Comparison of ENCODE assay signal across 14 cellular contexts in genomic region chr2:235000426-235001236, GRCh38. TPM values are rescaled to one million over a fixed set of nuclear protein-coding genes. Genes with fewer than 3 reads are reported as not detected.
A peak's percentile ranks its signal among the peaks of the same experiment; 100 is the strongest.
DNase-seq lines count a peak whose midpoint lies in the region; TF ChIP-seq lines count a peak whose summit lies in the region.
"Had no signal": no experiment of that assay in that cellular context is flagged by ENCODE, and none has a peak within 500 bp of the region (broad histone marks: within the 10 kb centered on the region; RNA-seq: fewer than 3 reads in every experiment).

No MANE protein-coding gene starts in this region.

- H3K4me3 ChIP-seq in WERI-Rb-1 (ENCODE audit: low read depth, low read length) (no peak overlapping the region), mesenchymal stem cell (ENCODE audit: insufficient read depth in 1 of 2, low read depth in 1 of 2, low read length in 2 of 2) (no peak overlapping the region), stomach smooth muscle (ENCODE audit: low read length in 2 of 2) (no peak overlapping the region)
- H3K4me3 ChIP-seq: adrenal gland, upper lobe of right lung had no signal

- peak overlapping the region; percentile 10 for H4K8ac ChIP-seq in mesenchymal stem cell (ENCODE audit: low read length)

- peak; percentile 38 for DNase-seq in DMS 273 (lab: John Stamatoyannopoulos, UW; ENCODE audit: unreplicated experiment)
- DNase-seq in DMS 273 treated with DMSO at 0.1 percent for 48 hours (lab: John Stamatoyannopoulos, UW), result no peak
- peak; percentile 85 for DNase-seq in WERI-Rb-1
- DNase-seq in mesenchymal stem cell, result peak; percentile 60
- no peak for DNase-seq in NCI-H2227 treated with DMSO at 0.1 percent for 48 hours (lab: John Stamatoyannopoulos, UW)
- no peak for DNase-seq in anterior cingulate cortex (lab: John Stamatoyannopoulos, UW)
- no peak for DNase-seq in OCI-M1 (lab: John Stamatoyannopoulos, UW)
- DNase-seq: activated CD4-positive, alpha-beta T cell treated with anti-CD3 and anti-CD28 coated beads for 48 hours; naive B cell; stimulated activated CD4-positive, alpha-beta T cell treated with anti-CD3 and anti-CD28 coated beads, Interleukin-2, amount 100 ng/mL, for 48 hours; upper lobe of right lung had no signal

- H4K91ac ChIP-seq in mesenchymal stem cell (ENCODE audit: low read length), result peak overlapping the region; percentile 2

- peak overlapping the region; percentile 29 to 40 for H3K18ac ChIP-seq in mesenchymal stem cell (ENCODE audit: low read depth in 1 of 2, low read length in 2 of 2)

- H3K14ac ChIP-seq in mesenchymal stem cell (ENCODE audit: low read length in 2 of 2), result peak overlapping the region in 1 of 2 experiments; percentile 49

- TF ChIP-seq CTCF in WERI-Rb-1 (IDR thresholded peaks at IDR 0.05; ENCODE audit: low read depth, low read length), result no peak

- no peaks in the 10 kb centered on the region for H3K27me3 ChIP-seq in WERI-Rb-1 (ENCODE audit: insufficient read depth, low read depth, severe bottlenecking)
- no peaks in the 10 kb centered on the region for H3K27me3 ChIP-seq in mesenchymal stem cell (ENCODE audit: control insufficient read depth in 1 of 2, insufficient read depth in 1 of 2, low read length in 2 of 2)
- H3K27me3 ChIP-seq in stomach smooth muscle (ENCODE audit: control insufficient read depth in 1 of 2, insufficient read depth in 2 of 2, low read length in 2 of 2), result no peaks in the 10 kb centered on the region
- H3K27me3 ChIP-seq: adrenal gland, upper lobe of right lung had no signal

- H3K4me2 ChIP-seq in mesenchymal stem cell (ENCODE audit: low read length, poor library complexity, severe bottlenecking), result no peak overlapping the region

- 48% methylated on average over 20 of the region's 20 CpGs for WGBS in mesenchymal stem cell

- H3K9ac ChIP-seq in mesenchymal stem cell (ENCODE audit: low read length), result no peak overlapping the region
- H3K9ac ChIP-seq in stomach smooth muscle (ENCODE audit: low read length in 2 of 2), result no peak overlapping the region

- peak overlapping the region; percentile 89 for H3K27ac ChIP-seq in WERI-Rb-1
- peak overlapping the region; percentile 10 for H3K27ac ChIP-seq in mesenchymal stem cell (ENCODE audit: low read length, poor library complexity, severe bottlenecking)
- H3K27ac ChIP-seq in stomach smooth muscle (ENCODE audit: low read length), result peak overlapping the region; percentile 31
- H3K27ac ChIP-seq: 22Rv1, upper lobe of right lung had no signal

- peak overlapping the region in 1 of 2 experiments; percentile 89 for H2BK12ac ChIP-seq in mesenchymal stem cell (ENCODE audit: low read length in 2 of 2)

- H3K9me3 ChIP-seq in WERI-Rb-1 (ENCODE audit: severe bottlenecking) (no peaks in the 10 kb centered on the region), mesenchymal stem cell (ENCODE audit: control insufficient read depth, low read length) (no peaks in the 10 kb centered on the region), stomach smooth muscle (ENCODE audit: control insufficient read depth in 2 of 2, low read length in 2 of 2) (no peaks in the 10 kb centered on the region)
- H3K9me3 ChIP-seq: adrenal gland, upper lobe of right lung had no signal

- H2AK5ac ChIP-seq in mesenchymal stem cell (ENCODE audit: low read length, severe bottlenecking), result no peak overlapping the region

- H3K4me1 ChIP-seq in mesenchymal stem cell (ENCODE audit: control insufficient read depth, insufficient read depth, low read depth, low read length) (peaks cover 53% of the 10 kb centered on the region), stomach smooth muscle (ENCODE audit: control insufficient read depth, insufficient read depth, low read length) (peaks cover 25% of the 10 kb centered on the region)

- peak overlapping the region in 1 of 2 experiments; percentile 54 for H3K4ac ChIP-seq in mesenchymal stem cell (ENCODE audit: low read depth in 1 of 2, low read length in 2 of 2)

- H2BK120ac ChIP-seq in mesenchymal stem cell (ENCODE audit: low read depth, low read length), result peak overlapping the region; percentile 0

- peak overlapping the region in 1 of 2 experiments; percentile 54 for H3K23ac ChIP-seq in mesenchymal stem cell (ENCODE audit: low read length in 2 of 2)

- H3K79me1 ChIP-seq in mesenchymal stem cell (replicated peaks; ENCODE audit: low read length, poor library complexity, severe bottlenecking), result no peaks in the 10 kb centered on the region

- no peak overlapping the region for H2AFZ ChIP-seq in mesenchymal stem cell (ENCODE audit: low read depth, low read length)

- no peak overlapping the region for H2BK5ac ChIP-seq in mesenchymal stem cell (ENCODE audit: low read depth, low read length, poor library complexity, severe bottlenecking)

- H2BK15ac ChIP-seq in mesenchymal stem cell (ENCODE audit: low read depth, poor library complexity, severe bottlenecking), result no peak overlapping the region

- peaks cover 82% of the 10 kb centered on the region for H3K36me3 ChIP-seq in WERI-Rb-1
- peaks cover 61 to 64% of the 10 kb centered on the region in 2 experiments for H3K36me3 ChIP-seq in mesenchymal stem cell (ENCODE audit: control insufficient read depth in 1 of 2, insufficient read depth in 2 of 2, low read depth in 1 of 2, low read length in 2 of 2)
- H3K36me3 ChIP-seq in stomach smooth muscle (ENCODE audit: control insufficient read depth in 2 of 2, insufficient read depth in 2 of 2, low read length in 2 of 2), result peaks cover 0 to 3% of the 10 kb centered on the region in 2 donors
- H3K36me3 ChIP-seq: adrenal gland, upper lobe of right lung had no signal

RNA-seq across cellular contexts. Expression of gene SH3BP4, which starts 48.8 kb away (rescaled TPM):
- polyA plus RNA-seq in mesenchymal stem cell (2013, experiment 1 of 2), result 48.8 TPM
- 47.7 TPM for polyA plus RNA-seq in mesenchymal stem cell (2013, experiment 2 of 2)

Comparison
In these comparisons a context has a peak if more than half of its experiments do, and no peak if none do; other contexts are left out.
1. DNase-seq: peak in DMS 273 (single experiment), WERI-Rb-1 (single experiment) and mesenchymal stem cell (single experiment); none in DMS 273 treated with DMSO at 0.1 percent for 48 hours (single experiment), NCI-H2227 treated with DMSO at 0.1 percent for 48 hours (single experiment), anterior cingulate cortex (0 of 58) and OCI-M1 (single experiment).
2. H3K27ac ChIP-seq: peak in every context shown above with its lines; median percentile 89 in WERI-Rb-1; 31 in stomach smooth muscle; 10 in mesenchymal stem cell.